12 cellular contexts compared by ENCODE assay signal in genomic region chr7:129845972-129846327, GRCh38.
A peak's percentile ranks its signal among the peaks of the same experiment; 100 is the strongest.
DNase-seq lines count a peak whose midpoint lies in the region; ATAC-seq and TF ChIP-seq lines count a peak whose summit lies in the region.
"Had no signal": no experiment of that assay in that cellular context is flagged by ENCODE, and none has a peak within 500 bp of the region (broad histone marks: within the 10 kb centered on the region; RNA-seq: fewer than 3 reads in every experiment).

No MANE protein-coding gene starts in this region.

- TF ChIP-seq CTCF in cardiac muscle cell (IDR thresholded peaks at IDR 0.05; ENCODE audit: low read depth, low read length) (no peak), RWPE1 (conservative IDR thresholded peaks at IDR 0.05; ENCODE audit: low read depth) (no peak), fibroblast of pulmonary artery (IDR thresholded peaks at IDR 0.05; ENCODE audit: low read length, missing control alignments) (no peak), upper lobe of left lung (IDR thresholded peaks at IDR 0.05) (no peak)

- peak in 1 of 2 donors; percentile 55 for DNase-seq in cardiac muscle cell (ENCODE audit: low read depth in 1 of 2, low spot score in 1 of 2)
- DNase-seq in Right ventricle myocardium superior = no peak
- peak; percentile 66 for DNase-seq in RWPE1 (ENCODE audit: low spot score)
- peak; percentile 65 for DNase-seq in fibroblast of pulmonary artery (ENCODE audit: low read depth)
- DNase-seq in upper lobe of left lung = no peak
- no peak for DNase-seq in NCI-H1694 treated with DMSO at 0.1 percent for 48 hours (lab: John Stamatoyannopoulos, UW)
- DNase-seq: activated CD4-positive, alpha-beta T cell treated with anti-CD3 and anti-CD28 coated beads, Interleukin-2, amount 50 U/mL, for 4 hours; C1 segment of cervical spinal cord; central memory CD4-positive, alpha-beta T cell had no signal

- H3K4me3 ChIP-seq in cardiac muscle cell (no peak overlapping the region), fibroblast of pulmonary artery (replicated peaks; ENCODE audit: low read depth, low read length) (no peak overlapping the region), upper lobe of left lung (no peak overlapping the region)
- H3K4me3 ChIP-seq: SK-N-MC had no signal

- POLR2A ChIA-PET in RWPE1 (lab: Yijun Ruan, JAX; ENCODE audit: low non-redundant PET) = no interaction called here

- H3K9me3 ChIP-seq in cardiac muscle cell (ENCODE audit: low read depth) (no peaks in the 10 kb centered on the region), upper lobe of left lung (no peaks in the 10 kb centered on the region)

- H3K27ac ChIP-seq in cardiac muscle cell (peak overlapping the region; percentile 56), RWPE1 (peak overlapping the region; percentile 91), upper lobe of left lung (peak overlapping the region in 3 of 4 donors; percentile 21 to 65 (median 49))

- TF ChIP-seq EP300 in upper lobe of left lung (IDR thresholded peaks at IDR 0.05) = no peak

- ATAC-seq in Right ventricle myocardium superior (ENCODE audit: poor library complexity) (no peak), upper lobe of left lung (ENCODE audit: low FRiP score in 2 of 2) (peak in 1 of 2 donors; percentile 62), GM18867 (IDR thresholded peaks at IDR 0.05; ENCODE audit: unreplicated experiment) (no peak), GM18858 (IDR thresholded peaks at IDR 0.05; ENCODE audit: unreplicated experiment) (no peak)

- no peaks in the 10 kb centered on the region for H3K27me3 ChIP-seq in cardiac muscle cell
- H3K27me3 ChIP-seq in upper lobe of left lung = no peaks in the 10 kb centered on the region

- H3K4me1 ChIP-seq in cardiac muscle cell (ENCODE audit: low read depth) (peaks cover 8% of the 10 kb centered on the region), upper lobe of left lung (peaks cover 11 to 54% (median 23%) of the 10 kb centered on the region in 4 donors)

- WGBS in upper lobe of left lung, 2 donors = 93 to 94% methylated on average over 1 of the region's 1 CpG

- H3K36me3 ChIP-seq in cardiac muscle cell (no peaks in the 10 kb centered on the region), upper lobe of left lung (no peaks in the 10 kb centered on the region)

- intact Hi-C loops in Right ventricle myocardium superior (cut with DNase I) = no loop called here

- no peak for TF ChIP-seq POLR2A in upper lobe of left lung (IDR thresholded peaks at IDR 0.05)

- CTCF ChIA-PET in RWPE1 (lab: Yijun Ruan, JAX) = no interaction called here

Comparison
In these comparisons a context has a peak if more than half of its experiments do, and no peak if none do; other contexts are left out.
1. DNase-seq: peak in RWPE1 (single experiment) and fibroblast of pulmonary artery (single experiment); none in Right ventricle myocardium superior (single experiment), upper lobe of left lung (0 of 2) and NCI-H1694 treated with DMSO at 0.1 percent for 48 hours (single experiment).
2. Peak in every context shown above with its lines, with median percentiles within 50 percentile points of each other: H3K27ac ChIP-seq.